7 cellular contexts compared by ENCODE assay signal in the genomic region with DNA sequence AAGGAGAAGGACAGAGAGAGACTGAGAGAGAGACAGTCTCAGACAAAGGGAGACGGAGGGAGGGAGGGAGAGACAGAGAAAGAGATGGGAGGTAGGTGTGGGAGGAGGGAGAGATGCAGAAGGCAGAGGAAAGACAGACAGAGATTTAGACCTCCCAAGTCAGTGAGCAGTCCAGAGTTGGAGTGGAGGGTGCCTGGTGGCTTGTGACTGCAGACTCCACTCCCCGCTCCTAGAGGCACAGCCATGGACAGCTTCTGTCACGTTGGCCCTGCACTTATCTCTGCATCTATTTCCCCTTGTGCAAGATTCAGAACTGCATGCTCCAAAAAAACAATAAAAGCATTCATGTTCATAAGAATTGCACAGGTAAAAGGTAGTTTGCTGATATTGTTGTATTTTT.
DNase-seq lines count a peak whose midpoint lies in the region; ATAC-seq and TF ChIP-seq lines count a peak whose summit lies in the region.

No MANE protein-coding gene starts in this region.

- DNase-seq in GF-D8 (lab: John Stamatoyannopoulos, UW): peak; percentile 26
- no peak for DNase-seq in NAMALWA (ENCODE audit: low spot score)
- no peak for DNase-seq in GM13977 (ENCODE audit: low spot score)

- peaks cover 46% of the 10 kb centered on the region for H4K20me1 ChIP-seq in OCI-LY3 (ENCODE audit: insufficient read depth, low read length)

- no peaks in the 10 kb centered on the region for H3K27me3 Mint-ChIP-seq in dendritic cell treated with granulocyte-macrophage colony-stimulating factor and Interleukin-4, amounts not matched to agents 40 ng/mL and 50 ng/mL, for 4 days

- no peak overlapping the region for H3K4me3 Mint-ChIP-seq in dendritic cell treated with granulocyte-macrophage colony-stimulating factor and Interleukin-4, amounts not matched to agents 40 ng/mL and 50 ng/mL, for 4 days

- peak overlapping the region; percentile 82 for H3K9ac ChIP-seq in OCI-LY3 (ENCODE audit: low read length)

- H3K36me3 ChIP-seq in OCI-LY3 (replicated peaks; ENCODE audit: low read depth, low read length) (peaks cover 32% of the 10 kb centered on the region), neutrophil (peaks cover 11% of the 10 kb centered on the region)

- in situ Hi-C loops in GM13977 (cut with MboI; ENCODE audit: low pct_unique_long_range_greater_than_20kb, low sequenced_read_pairs, unreplicated experiment): no loop called here

- H3K27ac Mint-ChIP-seq in dendritic cell treated with granulocyte-macrophage colony-stimulating factor and Interleukin-4, amounts not matched to agents 40 ng/mL and 50 ng/mL, for 4 days: peak overlapping the region; percentile 40

- H3K4me1 ChIP-seq in OCI-LY3 (ENCODE audit: low read length): peaks cover 98% of the 10 kb centered on the region
- peaks cover 94 to 97% of the 10 kb centered on the region in 2 experiments for H3K4me1 ChIP-seq in neutrophil (ENCODE audit: control insufficient read depth in 1 of 2, insufficient read depth in 1 of 2, low read depth in 1 of 2, low read length in 1 of 2)

- no peaks in the 10 kb centered on the region for H3K9me3 Mint-ChIP-seq in dendritic cell treated with granulocyte-macrophage colony-stimulating factor and Interleukin-4, amounts not matched to agents 40 ng/mL and 50 ng/mL, for 4 days

- H3K4me3 ChIP-seq in OCI-LY3 (ENCODE audit: low read length): peak overlapping the region; percentile 88
- peak overlapping the region in 1 of 2 experiments; percentile 11 for H3K4me3 ChIP-seq in neutrophil (ENCODE audit: low read depth in 1 of 2, low read length in 1 of 2)

- H3K27me3 ChIP-seq in OCI-LY3 (ENCODE audit: low read depth, low read length) (no peaks in the 10 kb centered on the region), neutrophil (no peaks in the 10 kb centered on the region)

- intact Hi-C loops in dendritic cell treated with granulocyte-macrophage colony-stimulating factor and Interleukin-4, amounts not matched to agents 40 ng/mL and 50 ng/mL, for 4 days (cut with micrococcal nuclease): no loop called here

- H3K27ac ChIP-seq in OCI-LY3 (ENCODE audit: low read length): peak overlapping the region; percentile 96
- H3K27ac ChIP-seq in neutrophil: peak overlapping the region; percentile 94

- peaks cover 81% of the 10 kb centered on the region for H3K4me1 Mint-ChIP-seq in dendritic cell treated with granulocyte-macrophage colony-stimulating factor and Interleukin-4, amounts not matched to agents 40 ng/mL and 50 ng/mL, for 4 days (ENCODE audit: low read depth)

- H2AFZ ChIP-seq in OCI-LY3 (ENCODE audit: low read depth, low read length): no peak overlapping the region

- peaks cover 56% of the 10 kb centered on the region for H3K36me3 Mint-ChIP-seq in dendritic cell treated with granulocyte-macrophage colony-stimulating factor and Interleukin-4, amounts not matched to agents 40 ng/mL and 50 ng/mL, for 4 days (ENCODE audit: low read depth)

- no peak for ATAC-seq in GM21367 (IDR thresholded peaks at IDR 0.05; ENCODE audit: unreplicated experiment)

- H3K9me3 ChIP-seq in OCI-LY3 (ENCODE audit: insufficient read depth, low read length): no peaks in the 10 kb centered on the region
- H3K9me3 ChIP-seq in neutrophil: no peaks in the 10 kb centered on the region

- TF ChIP-seq CTCF in OCI-LY3 (IDR thresholded peaks at IDR 0.05; ENCODE audit: low read depth, low read length) (no peak), neutrophil (IDR thresholded peaks at IDR 0.05) (no peak), GM13977 (IDR thresholded peaks at IDR 0.05; ENCODE audit: extremely low read depth, insufficient read depth, missing control alignments) (no peak)

- peak overlapping the region; percentile 98 for H3K4me2 ChIP-seq in OCI-LY3 (ENCODE audit: low read length)

- H3K79me2 ChIP-seq in OCI-LY3 (ENCODE audit: low read length): peaks cover 100% of the 10 kb centered on the region
